In genomic region chr15:41790756-41791546, GRCh38 we compare ENCODE assay signal across 8 cellular contexts. TPM values are rescaled to one million over a fixed set of nuclear protein-coding genes. Genes with fewer than 3 reads are reported as not detected.
DNase-seq lines count a peak whose midpoint lies in the region; ATAC-seq and TF ChIP-seq lines count a peak whose summit lies in the region.

No MANE protein-coding gene starts in this region.

- no peaks in the 10 kb centered on the region for H3K27me3 Mint-ChIP-seq in WTC11 (ENCODE audit: low read depth)

- DNase-seq in DMS53 (lab: John Stamatoyannopoulos, UW) (peak; percentile 8), DMS53 treated with DMSO at 0.1 percent for 48 hours (lab: John Stamatoyannopoulos, UW; ENCODE audit: unreplicated experiment) (no peak), WTC11 (ENCODE audit: low spot score) (no peak), left ventricle myocardium superior (no peak), stomach (no peak), GM19238 (ENCODE audit: insufficient read length, low spot score) (no peak), NK-92 (lab: John Stamatoyannopoulos, UW; ENCODE audit: unreplicated experiment) (no peak)

- intact Hi-C loops in left ventricle myocardium superior (cut with micrococcal nuclease), result no loop called here
- intact Hi-C loops in stomach (cut with DNase I; ENCODE audit: low total_unique reads), result no loop called here

- no peak overlapping the region for H3K4me3 Mint-ChIP-seq in WTC11

- CTCF ChIA-PET in WTC11 (lab: Charles Lee), result interaction anchor here (0.9 to 6.2 kb wide), 4 partner anchors 16 to 205 kb away, joined by 3 to 45 read pairs (median 4); partner anchors contain the start of gene MAPKBP1

- peak overlapping the region; percentile 27; the same call in 1 of the 2 replicates for H3K27ac Mint-ChIP-seq in WTC11

- WGBS in stomach, 5 donors, result 40 to 54% (median 49%) methylated on average over 5 of the region's 5 CpGs

- no peak for TF ChIP-seq POLR2A in stomach (IDR thresholded peaks at IDR 0.05)

- H3K36me3 ChIP-seq in stomach, result no peaks in the 10 kb centered on the region

- peak overlapping the region in 4 of 5 donors; percentile 36 to 55 (median 50) for H3K27ac ChIP-seq in stomach

- no peak for TF ChIP-seq EP300 in stomach (IDR thresholded peaks at IDR 0.05)

- no peaks in the 10 kb centered on the region for H3K9me3 Mint-ChIP-seq in WTC11

- H3K4me3 ChIP-seq in stomach, result no peak overlapping the region

- peaks cover 37% of the 10 kb centered on the region for H3K4me1 Mint-ChIP-seq in WTC11

- no peak for TF ChIP-seq CTCF in WTC11 (IDR thresholded peaks at IDR 0.05)
- TF ChIP-seq CTCF in stomach (IDR thresholded peaks at IDR 0.05), result no peak

- peaks cover 33 to 72% (median 47%) of the 10 kb centered on the region in 4 donors for H3K4me1 ChIP-seq in stomach

- ATAC-seq in WTC11 (peak; percentile 46), left ventricle myocardium superior (peak; percentile 67), GM21367 (IDR thresholded peaks at IDR 0.05; ENCODE audit: unreplicated experiment) (no peak)

- POLR2A ChIA-PET in WTC11 (lab: Charles Lee), result no interaction called here

- H3K36me3 Mint-ChIP-seq in WTC11, result no peaks in the 10 kb centered on the region

- no peaks in the 10 kb centered on the region for H3K9me3 ChIP-seq in stomach

- no peaks in the 10 kb centered on the region for H3K27me3 ChIP-seq in stomach

TF ChIP-seq in WTC11, 78 proteins besides CTCF, POLR2A, EP300 and RAD21:
- TF ChIP-seq MLX (CRISPR knock-in tag; IDR thresholded peaks at IDR 0.05), result no peak

RNA-seq across cellular contexts. Expression of gene MAPKBP1, which starts 16.7 kb away (rescaled TPM):
- total RNA-seq in WTC11 (2021) (11.0 to 14.5 TPM (median 12.9 TPM) in 3 replicates), left ventricle myocardium superior (17.0 TPM), stomach (10 to 100 TPM in 4 of 5 donors, 1 to 10 TPM in 1; 8.8 to 41.5 (median 22.6) TPM)
- polyA plus RNA-seq in stomach, result 10 to 100 TPM in 2 of 3 donors, 1 to 10 TPM in 1; 9.0 to 20.5 (median 13.1) TPM

RNA-seq across cellular contexts. Expression of gene JMJD7, which starts 36.9 kb away (rescaled TPM):
- total RNA-seq in WTC11 (2021) (14.8 to 19.9 TPM (median 18.2 TPM) in 3 replicates), left ventricle myocardium superior (16.7 TPM), stomach (1 to 10 TPM in 1 of 5 donors, under 1 TPM in 2, not detected in 2; 0.55 to 3.1 (median 0.58) TPM)
- 10 to 100 TPM; 16.8 to 24.2 (median 22.5) TPM for polyA plus RNA-seq in stomach

RNA-seq across cellular contexts. Expression of gene PLA2G4B, which starts 47.7 kb away (rescaled TPM):
- total RNA-seq in WTC11 (2021) (5.5 to 11.0 TPM (median 7.9 TPM) in 3 replicates), left ventricle myocardium superior (5.7 TPM), stomach (10 to 100 TPM in 3 of 5 donors, 1 to 10 TPM in 2; 2.6 to 71.2 (median 22.6) TPM)
- polyA plus RNA-seq in stomach, result 10 to 100 TPM in 1 of 3 donors, 1 to 10 TPM in 2; 4.0 to 38.5 (median 5.3) TPM
